ENCODE assay signal across 8 cellular contexts in genomic region chr2:26244479-26245230, GRCh38. TPM values are rescaled to one million over a fixed set of nuclear protein-coding genes. Genes with fewer than 3 reads are reported as not detected.
A peak's percentile ranks its signal among the peaks of the same experiment; 100 is the strongest.
DNase-seq lines count a peak whose midpoint lies in the region; ATAC-seq and TF ChIP-seq lines count a peak whose summit lies in the region.

HADHA (minus strand) TSS chr2:26244632; CDS start chr2:26244596, 36 bp downstream.
HADHB (plus strand) TSS chr2:26244939; CDS start chr2:26254255, 9,316 bp downstream.

- peaks cover 16% of the 10 kb centered on the region for H4K20me1 ChIP-seq in GM23338 (replicated peaks; ENCODE audit: insufficient read depth)

- H3K4me3 Mint-ChIP-seq in GM23338, result peak within 1 kb of the TSS; percentile 96
- peak within 1 kb of the TSS; percentile 99 for H3K4me3 Mint-ChIP-seq in nephron progenitor cell
- H3K4me3 Mint-ChIP-seq in stimulated activated naive CD8-positive, alpha-beta T cell treated with anti-CD3 and anti-CD28 coated beads, Interleukin-15, amount 100 ng/mL, for 72 hours, result peak within 1 kb of the TSS; percentile 94 to 96

- H3K27ac ChIP-seq in GM23338 (ENCODE audit: low read depth), result peak within 1 kb of the TSS; percentile 96

- H3F3A ChIP-seq in GM23338 (replicated peaks; ENCODE audit: low read depth), result peaks cover 11% of the 10 kb centered on the region

- peak within 1 kb of the TSS; percentile 99 for H3K4me3 ChIP-seq in GM23338
- H3K4me3 ChIP-seq in LNCaP clone FGC (ENCODE audit: low read depth, low read length), result peak within 1 kb of the TSS; percentile 98
- H3K4me3 ChIP-seq in fibroblast of the aortic adventitia (ENCODE audit: low read depth, low read length), result peak within 1 kb of the TSS; percentile 99

- ATAC-seq in GM23338, result peak; percentile 93
- ATAC-seq in stimulated activated naive CD8-positive, alpha-beta T cell treated with anti-CD3 and anti-CD28 coated beads, Interleukin-15, amount 100 ng/mL, for 72 hours, result peak; percentile 88

- H3K9me2 ChIP-seq in GM23338 (ENCODE audit: insufficient read depth), result no peaks in the 10 kb centered on the region

- H3K4me1 Mint-ChIP-seq in GM23338, result peaks cover 21% of the 10 kb centered on the region
- peaks cover 41% of the 10 kb centered on the region for H3K4me1 Mint-ChIP-seq in nephron progenitor cell
- H3K4me1 Mint-ChIP-seq in stimulated activated naive CD8-positive, alpha-beta T cell treated with anti-CD3 and anti-CD28 coated beads, Interleukin-15, amount 100 ng/mL, for 72 hours, result peaks cover 49% of the 10 kb centered on the region

- H3K4me1 ChIP-seq in GM23338 (ENCODE audit: insufficient read depth), result peaks cover 27% of the 10 kb centered on the region

- peak within 1 kb of the TSS; percentile 90 for H2AFZ ChIP-seq in GM23338

- peak within 1 kb of the TSS; percentile 92 for H3K4me2 ChIP-seq in GM23338

- peaks cover 91% of the 10 kb centered on the region for H3K79me2 ChIP-seq in GM23338 (replicated peaks; ENCODE audit: insufficient read depth)

- H3K9me3 Mint-ChIP-seq in GM23338, result no peaks in the 10 kb centered on the region
- no peaks in the 10 kb centered on the region for H3K9me3 Mint-ChIP-seq in nephron progenitor cell
- no peaks in the 10 kb centered on the region for H3K9me3 Mint-ChIP-seq in stimulated activated naive CD8-positive, alpha-beta T cell treated with anti-CD3 and anti-CD28 coated beads, Interleukin-15, amount 100 ng/mL, for 72 hours

- peak; percentile 84 for TF ChIP-seq POLR2A in Raji (IDR thresholded peaks at IDR 0.05; ENCODE audit: insufficient read depth, low read depth, low read length)

- TF ChIP-seq CTCF in GM23338 (conservative IDR thresholded peaks at IDR 0.05; ENCODE audit: low read depth in 2 of 2) (peak in 1 of 2 experiments; percentile 21; a peak in 1 of 4 replicates), LNCaP clone FGC (IDR thresholded peaks at IDR 0.05; ENCODE audit: control insufficient read depth, extremely low read depth, insufficient read depth) (peak; percentile 34; the same call in 1 of the 2 replicates), fibroblast of the aortic adventitia (IDR thresholded peaks at IDR 0.05; ENCODE audit: insufficient read depth, low read length) (peak; percentile 42), nephron progenitor cell (IDR thresholded peaks at IDR 0.05) (no peak)

- H3K27ac Mint-ChIP-seq in GM23338 (peak within 1 kb of the TSS; percentile 98), nephron progenitor cell (peak within 1 kb of the TSS; percentile 100)
- peak within 1 kb of the TSS; percentile 100 for H3K27ac Mint-ChIP-seq in stimulated activated naive CD8-positive, alpha-beta T cell treated with anti-CD3 and anti-CD28 coated beads, Interleukin-15, amount 100 ng/mL, for 72 hours

- no peaks in the 10 kb centered on the region for H3K27me3 ChIP-seq in GM23338 (ENCODE audit: insufficient read depth)

- H3K36me3 Mint-ChIP-seq in GM23338 (ENCODE audit: low read depth), result no peaks in the 10 kb centered on the region
- H3K36me3 Mint-ChIP-seq in nephron progenitor cell (ENCODE audit: low read depth), result no peaks in the 10 kb centered on the region

- peak; percentile 97 for DNase-seq in ELF-1 (ENCODE audit: low read depth, low spot score)
- DNase-seq in GM23338 (ENCODE audit: low spot score), result peak; percentile 95
- peak; percentile 75 for DNase-seq in LNCaP clone FGC (ENCODE audit: low read depth)
- peak; percentile 78 for DNase-seq in activated T-helper 9 cell treated with anti-CD3 and anti-CD28 coated beads, Interleukin-2, amount 50 U/mL, for 16 hours (ENCODE audit: low read depth)
- DNase-seq in fibroblast of the aortic adventitia (ENCODE audit: low read depth), result peak; percentile 91
- peak; percentile 89 for DNase-seq in nephron progenitor cell
- DNase-seq in stimulated activated naive CD8-positive, alpha-beta T cell treated with anti-CD3 and anti-CD28 coated beads, Interleukin-15, amount 100 ng/mL, for 72 hours, result peak; percentile 91 to 92

- H3K36me3 ChIP-seq in GM23338 (ENCODE audit: insufficient read depth), result no peaks in the 10 kb centered on the region

- H3K27me3 Mint-ChIP-seq in GM23338 (ENCODE audit: insufficient read depth, low read depth, poor library complexity), result peaks cover 4% of the 10 kb centered on the region
- H3K27me3 Mint-ChIP-seq in nephron progenitor cell (ENCODE audit: low read depth, poor library complexity), result peaks cover 8% of the 10 kb centered on the region
- no peaks in the 10 kb centered on the region for H3K27me3 Mint-ChIP-seq in stimulated activated naive CD8-positive, alpha-beta T cell treated with anti-CD3 and anti-CD28 coated beads, Interleukin-15, amount 100 ng/mL, for 72 hours

TF ChIP-seq in GM23338, 12 proteins besides CTCF, POLR2A, EP300 and RAD21 (continues in another document):
- TF ChIP-seq NANOG (IDR thresholded peaks at IDR 0.05; ENCODE audit: borderline replicate concordance) (no peak), ZNF331 (CRISPR knock-in tag; IDR thresholded peaks at IDR 0.05; ENCODE audit: low read depth) (no peak), EZH2phosphoT487 (IDR thresholded peaks at IDR 0.05; ENCODE audit: unreplicated experiment) (no peak)
- TF ChIP-seq, protein P1, sequence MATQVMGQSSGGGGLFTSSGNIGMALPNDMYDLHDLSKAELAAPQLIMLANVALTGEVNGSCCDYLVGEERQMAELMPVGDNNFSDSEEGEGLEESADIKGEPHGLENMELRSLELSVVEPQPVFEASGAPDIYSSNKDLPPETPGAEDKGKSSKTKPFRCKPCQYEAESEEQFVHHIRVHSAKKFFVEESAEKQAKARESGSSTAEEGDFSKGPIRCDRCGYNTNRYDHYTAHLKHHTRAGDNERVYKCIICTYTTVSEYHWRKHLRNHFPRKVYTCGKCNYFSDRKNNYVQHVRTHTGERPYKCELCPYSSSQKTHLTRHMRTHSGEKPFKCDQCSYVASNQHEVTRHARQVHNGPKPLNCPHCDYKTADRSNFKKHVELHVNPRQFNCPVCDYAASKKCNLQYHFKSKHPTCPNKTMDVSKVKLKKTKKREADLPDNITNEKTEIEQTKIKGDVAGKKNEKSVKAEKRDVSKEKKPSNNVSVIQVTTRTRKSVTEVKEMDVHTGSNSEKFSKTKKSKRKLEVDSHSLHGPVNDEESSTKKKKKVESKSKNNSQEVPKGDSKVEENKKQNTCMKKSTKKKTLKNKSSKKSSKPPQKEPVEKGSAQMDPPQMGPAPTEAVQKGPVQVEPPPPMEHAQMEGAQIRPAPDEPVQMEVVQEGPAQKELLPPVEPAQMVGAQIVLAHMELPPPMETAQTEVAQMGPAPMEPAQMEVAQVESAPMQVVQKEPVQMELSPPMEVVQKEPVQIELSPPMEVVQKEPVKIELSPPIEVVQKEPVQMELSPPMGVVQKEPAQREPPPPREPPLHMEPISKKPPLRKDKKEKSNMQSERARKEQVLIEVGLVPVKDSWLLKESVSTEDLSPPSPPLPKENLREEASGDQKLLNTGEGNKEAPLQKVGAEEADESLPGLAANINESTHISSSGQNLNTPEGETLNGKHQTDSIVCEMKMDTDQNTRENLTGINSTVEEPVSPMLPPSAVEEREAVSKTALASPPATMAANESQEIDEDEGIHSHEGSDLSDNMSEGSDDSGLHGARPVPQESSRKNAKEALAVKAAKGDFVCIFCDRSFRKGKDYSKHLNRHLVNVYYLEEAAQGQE (IDR thresholded peaks at IDR 0.05; ENCODE audit: unreplicated experiment), result no peak

RNA-seq across cellular contexts. Expression of gene HADHA, which starts in this region (rescaled TPM):
- total RNA-seq in GM23338 (2014; rRNA removed; shearing (Covaris generic)), result 88.9 and 92.3 TPM in 2 replicates
- 57.6 and 63.9 TPM in 2 replicates for polyA plus RNA-seq in GM23338 (2016; fragmentation: Nextera tagmentation; extraction: Ambion mirVana)
- 135 and 174 TPM in 2 replicates for total RNA-seq in fibroblast of the aortic adventitia (ENCODE audit: low replicate concordance)

RNA-seq across cellular contexts. Expression of gene HADHB, which starts in this region (rescaled TPM):
- 43.4 and 55.0 TPM in 2 replicates for total RNA-seq in GM23338 (2014; rRNA removed; shearing (Covaris generic))
- 38.3 and 41.1 TPM in 2 replicates for polyA plus RNA-seq in GM23338 (2016; fragmentation: Nextera tagmentation; extraction: Ambion mirVana)
- total RNA-seq in fibroblast of the aortic adventitia (ENCODE audit: low replicate concordance), result 102 and 107 TPM in 2 replicates

Comparison
In these comparisons a context has a peak if more than half of its experiments do, and no peak if none do; other contexts are left out.
1. Peak in every context shown above with its lines: DNase-seq, ATAC-seq, H3K4me3 ChIP-seq and H3K27ac ChIP-seq.